Comparison of ENCODE assay signal across 20 cellular contexts in the genomic region with DNA sequence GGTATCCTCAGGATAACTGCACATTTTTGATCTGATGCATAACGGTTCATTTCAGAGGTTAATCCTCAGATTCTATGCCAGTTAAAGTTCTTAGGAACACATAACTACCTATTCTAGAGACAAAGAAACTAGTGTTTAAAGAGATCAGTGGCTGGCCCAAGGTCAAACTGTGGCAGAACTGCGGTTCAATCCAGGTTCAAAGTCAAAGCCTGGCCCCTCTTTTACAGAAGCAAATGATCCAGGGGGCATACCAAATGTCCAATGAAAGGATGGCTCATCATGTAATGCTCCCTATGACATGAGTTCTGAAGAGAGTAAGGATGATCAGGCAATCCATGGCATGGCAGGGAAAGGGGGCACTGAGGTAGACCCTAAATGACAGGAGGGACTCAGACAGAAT.
A peak's percentile ranks its signal among the peaks of the same experiment; 100 is the strongest.
DNase-seq lines count a peak whose midpoint lies in the region; ATAC-seq, FAIRE-seq and TF ChIP-seq lines count a peak whose summit lies in the region.
"Had no signal": no experiment of that assay in that cellular context is flagged by ENCODE, and none has a peak within 500 bp of the region (broad histone marks: within the 10 kb centered on the region; RNA-seq: fewer than 3 reads in every experiment).

No MANE protein-coding gene starts in this region.

- FAIRE-seq in RCC 7860 (lab: Jason Lieb, UNC): no peak
- FAIRE-seq: A204.1, G401.6, GM12892, H1 had no signal

- DNase-seq in RCC 7860 (ENCODE audit: low spot score) (peak; percentile 5), SJSA1 (ENCODE audit: low read depth in 1 of 2, low spot score in 2 of 2) (no peak), upper lobe of left lung (no peak)
- DNase-seq: Caco-2; CD4-positive, CD25-positive, alpha-beta regulatory T cell; CD8-positive, alpha-beta T cell; DMS153; DND-41; GM23248; H7; HCEC 1CT had no signal

- H3K9me3 ChIP-seq in SJSA1 (replicated peaks) (no peaks in the 10 kb centered on the region), upper lobe of left lung (no peaks in the 10 kb centered on the region)
- H3K9me3 ChIP-seq: BLaER1, Caco-2 had no signal

- TF ChIP-seq EP300 in upper lobe of left lung (IDR thresholded peaks at IDR 0.05): no peak

- ATAC-seq in HG03196 (IDR thresholded peaks at IDR 0.05; ENCODE audit: unreplicated experiment) (no peak), GM19351 (IDR thresholded peaks at IDR 0.05; ENCODE audit: unreplicated experiment) (no peak), upper lobe of left lung (ENCODE audit: low FRiP score in 2 of 2) (no peak)
- ATAC-seq: CD8-positive, alpha-beta T cell had no signal

- TF ChIP-seq CTCF in VCaP (conservative IDR thresholded peaks at IDR 0.05) (no peak), upper lobe of left lung (IDR thresholded peaks at IDR 0.05) (no peak)

- no peaks in the 10 kb centered on the region for H3K27me3 ChIP-seq in SJSA1 (replicated peaks)
- H3K27me3 ChIP-seq in upper lobe of left lung: no peaks in the 10 kb centered on the region
- H3K27me3 ChIP-seq: BLaER1 had no signal

- no peak overlapping the region for H3K4me3 ChIP-seq in SJSA1
- H3K4me3 ChIP-seq in upper lobe of left lung: no peak overlapping the region
- H3K4me3 ChIP-seq: BLaER1, GM23248 had no signal

- H3K4me1 ChIP-seq in SJSA1 (replicated peaks) (peaks cover 64% of the 10 kb centered on the region), upper lobe of left lung (no peaks in the 10 kb centered on the region)
- H3K4me1 ChIP-seq: BLaER1, Caco-2 had no signal

- no peaks in the 10 kb centered on the region for H3K36me3 ChIP-seq in SJSA1
- no peaks in the 10 kb centered on the region for H3K36me3 ChIP-seq in upper lobe of left lung
- H3K36me3 ChIP-seq: BLaER1 had no signal

- WGBS in upper lobe of left lung, 2 donors: 72 to 88% methylated on average over 2 of the region's 2 CpGs

- H3K27ac ChIP-seq in SJSA1 (peak overlapping the region; percentile 44), VCaP (peak overlapping the region; percentile 59), upper lobe of left lung (no peak overlapping the region)
- H3K27ac ChIP-seq: BLaER1, C4-2B, GM23248 had no signal

- TF ChIP-seq POLR2A in upper lobe of left lung (IDR thresholded peaks at IDR 0.05): no peak

Comparison
In these comparisons a context has a peak if more than half of its experiments do, and no peak if none do; other contexts are left out.
1. H3K27ac ChIP-seq: peak in SJSA1 (single experiment) and VCaP (single experiment); none in upper lobe of left lung (0 of 4).